Comparison of ENCODE assay signal across 8 cellular contexts in the genomic region with DNA sequence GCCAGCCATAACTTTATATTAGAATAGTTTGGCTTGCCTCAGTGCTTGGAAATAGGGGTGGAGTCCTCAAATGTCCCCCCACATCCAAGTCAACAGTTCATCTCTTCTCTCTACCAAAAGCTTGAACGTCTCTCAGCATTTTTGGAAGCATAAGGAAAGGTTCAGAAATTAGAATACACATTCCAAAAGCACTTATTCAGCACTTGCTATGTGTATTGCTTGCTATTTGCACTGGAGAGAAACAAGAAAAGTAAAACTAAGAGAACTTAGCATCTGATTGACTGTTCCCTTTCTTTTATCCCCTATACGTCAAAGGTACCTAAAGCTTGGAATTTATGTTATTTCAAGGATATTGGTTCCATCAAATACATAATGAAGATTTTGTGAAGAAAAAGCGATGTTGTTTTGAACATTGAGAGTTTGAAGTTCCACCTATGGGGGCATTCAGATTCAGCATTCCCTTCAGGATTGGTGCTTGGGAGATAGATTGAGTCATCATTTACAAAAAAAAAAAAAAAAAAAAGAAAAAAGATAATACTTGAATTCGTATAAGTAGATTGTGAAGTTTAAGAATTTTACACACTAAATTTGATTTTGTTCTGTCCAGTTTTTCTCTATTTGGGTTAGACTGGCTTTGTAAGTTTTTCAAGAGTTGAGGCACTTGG. TPM values are rescaled to one million over a fixed set of nuclear protein-coding genes. Genes with fewer than 3 reads are reported as not detected.
DNase-seq lines count a peak whose midpoint lies in the region; ATAC-seq and TF ChIP-seq lines count a peak whose summit lies in the region.

No MANE protein-coding gene starts in this region.

- peaks cover 0 to 2% (median 0%) of the 10 kb centered on the region in 7 donors for H3K9me3 Mint-ChIP-seq in CD14-positive monocyte
- H3K9me3 Mint-ChIP-seq in neural crest cell: no peaks in the 10 kb centered on the region

- no peak overlapping the region for H2AFZ ChIP-seq in Loucy (ENCODE audit: low read length)

- no peaks in the 10 kb centered on the region for H3F3A ChIP-seq in Loucy (ENCODE audit: low read depth)

- peak overlapping the region; percentile 92 for H3K9ac ChIP-seq in Loucy (ENCODE audit: low read depth, low read length, poor library complexity, severe bottlenecking)

- peaks cover 31% of the 10 kb centered on the region for H3K4me1 Mint-ChIP-seq in CD14-positive monocyte
- H3K4me1 Mint-ChIP-seq in neural crest cell: peaks cover 23% of the 10 kb centered on the region

- H3K36me3 Mint-ChIP-seq in CD14-positive monocyte (peaks cover 32 to 33% of the 10 kb centered on the region in 2 donors), neural crest cell (ENCODE audit: low read depth) (peaks cover 8% of the 10 kb centered on the region)

- H3K27ac ChIP-seq in ectodermal cell (ENCODE audit: insufficient read depth, low read depth, low read length, poor library complexity, severe bottlenecking): no peak overlapping the region

- H3K9me2 ChIP-seq in Loucy (replicated peaks; ENCODE audit: low read depth, low read length): no peaks in the 10 kb centered on the region

- TF ChIP-seq CTCF in CD14-positive monocyte (IDR thresholded peaks at IDR 0.05) (no peak), Loucy (conservative IDR thresholded peaks at IDR 0.05; ENCODE audit: low read length) (no peak), neural crest cell (conservative IDR thresholded peaks at IDR 0.05) (no peak)

- H3K27me3 ChIP-seq in Loucy (ENCODE audit: insufficient read depth, low read length, poor library complexity, severe bottlenecking): peaks cover 29% of the 10 kb centered on the region
- peaks cover 20% of the 10 kb centered on the region for H3K27me3 ChIP-seq in ectodermal cell (ENCODE audit: control insufficient read depth, insufficient read depth, low read length, poor library complexity, severe bottlenecking)

- H3K4me1 ChIP-seq in Loucy (ENCODE audit: insufficient read depth, low read length, poor library complexity, severe bottlenecking) (peaks cover 43% of the 10 kb centered on the region), ectodermal cell (ENCODE audit: control insufficient read depth, insufficient read depth, low read length) (peaks cover 8% of the 10 kb centered on the region)

- intact Hi-C loops in CD14-positive monocyte (cut with micrococcal nuclease): no loop called here

- 75 to 86% methylated on average over 2 to 4 of the region's 4 CpGs for WGBS in ectodermal cell, 2 experiments

- H3K27ac Mint-ChIP-seq in CD14-positive monocyte: peak overlapping the region in 4 of 7 donors; percentile 98 to 99 (median 98)
- H3K27ac Mint-ChIP-seq in neural crest cell (ENCODE audit: unreplicated experiment): no peak overlapping the region

- H3K36me3 ChIP-seq in Loucy (ENCODE audit: insufficient read depth, low read length) (peaks cover 25% of the 10 kb centered on the region; the same call in 1 of the 2 replicates), ectodermal cell (ENCODE audit: control insufficient read depth, insufficient read depth, low read length) (peaks cover 21% of the 10 kb centered on the region)

- peaks cover 51% of the 10 kb centered on the region for H3K79me2 ChIP-seq in Loucy (ENCODE audit: insufficient read depth, low read length)

- H3K4me2 ChIP-seq in Loucy (ENCODE audit: low read depth, low read length, poor library complexity, severe bottlenecking): peak overlapping the region; percentile 81

- H3K27me3 Mint-ChIP-seq in CD14-positive monocyte (ENCODE audit: low read depth in 3 of 3): peaks cover 4 to 12% (median 5%) of the 10 kb centered on the region in 3 donors
- H3K27me3 Mint-ChIP-seq in neural crest cell (ENCODE audit: low read depth): peaks cover 20% of the 10 kb centered on the region

- DNase-seq in CD14-positive monocyte (ENCODE audit: low spot score) (no peak), neural crest cell (ENCODE audit: low read depth, low spot score) (no peak), GF-D8 (lab: John Stamatoyannopoulos, UW) (no peak), T1000 (lab: John Stamatoyannopoulos, UW) (no peak), D341Med (ENCODE audit: low spot score) (no peak)

- ATAC-seq in GM19023 (IDR thresholded peaks at IDR 0.05; ENCODE audit: unreplicated experiment): no peak

- H3K4me3 ChIP-seq in Loucy (ENCODE audit: low read length, poor library complexity, severe bottlenecking) (peak overlapping the region; percentile 96), ectodermal cell (ENCODE audit: insufficient read depth, low read depth, low read length) (peak overlapping the region; percentile 95)

- peak overlapping the region; percentile 96 to 100 for H3K4me3 Mint-ChIP-seq in CD14-positive monocyte
- H3K4me3 Mint-ChIP-seq in neural crest cell: peak overlapping the region; percentile 95

- H3K9me3 ChIP-seq in Loucy (ENCODE audit: insufficient read depth, low read depth, low read length) (no peaks in the 10 kb centered on the region), ectodermal cell (ENCODE audit: control insufficient read depth, low read length) (no peaks in the 10 kb centered on the region)

- H4K20me1 ChIP-seq in Loucy (ENCODE audit: insufficient read depth, low read length, poor library complexity, severe bottlenecking): peaks cover 17% of the 10 kb centered on the region

RNA-seq across cellular contexts. Expression of a gene that starts 1.3 kb away (rescaled TPM):
- polyA plus RNA-seq in CD14-positive monocyte: 10 to 100 TPM; 39.7 to 43.5 TPM
- 25.8 TPM for polyA plus RNA-seq in ectodermal cell (2013, experiment 1 of 4)
- polyA plus RNA-seq in ectodermal cell (2013, experiment 2 of 4): 24.4 TPM
- 20.7 TPM for polyA plus RNA-seq in ectodermal cell (2013, experiment 3 of 4)
- polyA plus RNA-seq in ectodermal cell (2013, experiment 4 of 4): 23.2 TPM
- total RNA-seq in neural crest cell: 23.0 and 27.3 TPM in 2 replicates

RNA-seq across cellular contexts. Expression of a gene that starts 12.8 kb away (rescaled TPM):
- polyA plus RNA-seq in CD14-positive monocyte: not detected
- not detected for polyA plus RNA-seq in ectodermal cell (2013, experiment 1 of 4)
- not detected for polyA plus RNA-seq in ectodermal cell (2013, experiment 2 of 4)
- polyA plus RNA-seq in ectodermal cell (2013, experiment 3 of 4): not detected
- polyA plus RNA-seq in ectodermal cell (2013, experiment 4 of 4): not detected
- total RNA-seq in neural crest cell: not detected in 2 replicates

RNA-seq across cellular contexts. Expression of a gene that starts 49.5 kb away (rescaled TPM):
- polyA plus RNA-seq in CD14-positive monocyte: 1 to 10 TPM; 6.7 to 7.8 TPM
- 5.6 TPM for polyA plus RNA-seq in ectodermal cell (2013, experiment 1 of 4)
- polyA plus RNA-seq in ectodermal cell (2013, experiment 2 of 4): 7.9 TPM
- 5.5 TPM for polyA plus RNA-seq in ectodermal cell (2013, experiment 3 of 4)
- 7.5 TPM for polyA plus RNA-seq in ectodermal cell (2013, experiment 4 of 4)
- 5.3 and 5.9 TPM in 2 replicates for total RNA-seq in neural crest cell

RNA-seq across cellular contexts. Expression of a gene that starts 49.7 kb away (rescaled TPM):
- polyA plus RNA-seq in CD14-positive monocyte: 1 to 10 TPM; 4.2 to 6.7 TPM
- 44.5 TPM for polyA plus RNA-seq in ectodermal cell (2013, experiment 1 of 4)
- polyA plus RNA-seq in ectodermal cell (2013, experiment 2 of 4): 47.9 TPM
- polyA plus RNA-seq in ectodermal cell (2013, experiment 3 of 4): 45.3 TPM
- polyA plus RNA-seq in ectodermal cell (2013, experiment 4 of 4): 51.4 TPM
- 18.2 and 19.1 TPM in 2 replicates for total RNA-seq in neural crest cell

RNA-seq across cellular contexts. Expression of a gene that starts 54.2 kb away (rescaled TPM):
- not detected for polyA plus RNA-seq in CD14-positive monocyte
- not detected for polyA plus RNA-seq in ectodermal cell (2013, experiment 1 of 4)
- polyA plus RNA-seq in ectodermal cell (2013, experiment 2 of 4): not detected
- not detected for polyA plus RNA-seq in ectodermal cell (2013, experiment 3 of 4)
- not detected for polyA plus RNA-seq in ectodermal cell (2013, experiment 4 of 4)
- total RNA-seq in neural crest cell: not detected in 2 replicates
